8 cellular contexts compared by ENCODE assay signal in genomic region chr6:34234667-34235604, GRCh38. TPM values are rescaled to one million over a fixed set of nuclear protein-coding genes. Genes with fewer than 3 reads are reported as not detected.
DNase-seq lines count a peak whose midpoint lies in the region; ATAC-seq and TF ChIP-seq lines count a peak whose summit lies in the region.

No MANE protein-coding gene starts in this region.

- no peak for ATAC-seq in GM19023 (IDR thresholded peaks at IDR 0.05; ENCODE audit: unreplicated experiment)

- H3K36me3 Mint-ChIP-seq in HFFc6 (ENCODE audit: low read depth) = peaks cover 14% of the 10 kb centered on the region; the same call in 1 of the 2 replicates
- peaks cover 20% of the 10 kb centered on the region for H3K36me3 Mint-ChIP-seq in activated T-cell treated with anti-CD3 and anti-CD28 coated beads, Interleukin-2, amount 50 U/mL, for 24 hours (ENCODE audit: low read depth)

- peak overlapping the region; percentile 97 for H3K9ac ChIP-seq in iPS-15b (ENCODE audit: low read depth, low read length)

- DNase-seq in HFFc6 (no peak), cerebellar nuclear complex (lab: John Stamatoyannopoulos, UW) (no peak), SK-N-DZ (ENCODE audit: low spot score) (no peak), NCI-H2171 (lab: John Stamatoyannopoulos, UW) (no peak)
- peak; percentile 71 for DNase-seq in activated T-cell treated with anti-CD3 and anti-CD28 coated beads, Interleukin-2, amount 50 U/mL, for 24 hours
- DNase-seq in stimulated activated CD4-positive, alpha-beta T cell treated with anti-CD3 and anti-CD28 coated beads, Interleukin-2, amount 100 ng/mL, for 24 hours = peak; percentile 47 to 77

- H3K4me1 Mint-ChIP-seq in HFFc6 (ENCODE audit: low read depth) = peaks cover 41% of the 10 kb centered on the region
- H3K4me1 Mint-ChIP-seq in activated T-cell treated with anti-CD3 and anti-CD28 coated beads, Interleukin-2, amount 50 U/mL, for 24 hours (ENCODE audit: low read depth) = peaks cover 31% of the 10 kb centered on the region

- H3K4me3 ChIP-seq in iPS-15b (ENCODE audit: low read depth, low read length) = peak overlapping the region; percentile 52

- peaks cover 2% of the 10 kb centered on the region for H3K36me3 ChIP-seq in iPS-15b (ENCODE audit: control insufficient read depth, insufficient read depth, low read length)

- no peak for TF ChIP-seq CTCF in HFFc6 (IDR thresholded peaks at IDR 0.05)

- H3K4me3 Mint-ChIP-seq in HFFc6 = no peak overlapping the region
- H3K4me3 Mint-ChIP-seq in activated T-cell treated with anti-CD3 and anti-CD28 coated beads, Interleukin-2, amount 50 U/mL, for 24 hours = no peak overlapping the region

- peak overlapping the region; percentile 8; the same call in 1 of the 2 replicates for H3K27ac Mint-ChIP-seq in HFFc6
- peak overlapping the region; percentile 35 for H3K27ac Mint-ChIP-seq in activated T-cell treated with anti-CD3 and anti-CD28 coated beads, Interleukin-2, amount 50 U/mL, for 24 hours

- no peaks in the 10 kb centered on the region for H3K9me3 ChIP-seq in iPS-15b (ENCODE audit: control insufficient read depth, insufficient read depth, low read length)

- H3K4me1 ChIP-seq in iPS-15b (ENCODE audit: control insufficient read depth, insufficient read depth, low read length) = peaks cover 15% of the 10 kb centered on the region

- peaks cover 4% of the 10 kb centered on the region for H3K27me3 Mint-ChIP-seq in HFFc6 (ENCODE audit: insufficient read depth)
- no peaks in the 10 kb centered on the region for H3K27me3 Mint-ChIP-seq in activated T-cell treated with anti-CD3 and anti-CD28 coated beads, Interleukin-2, amount 50 U/mL, for 24 hours

- no peaks in the 10 kb centered on the region for H3K9me3 Mint-ChIP-seq in HFFc6
- H3K9me3 Mint-ChIP-seq in activated T-cell treated with anti-CD3 and anti-CD28 coated beads, Interleukin-2, amount 50 U/mL, for 24 hours = no peaks in the 10 kb centered on the region

- H3K27me3 ChIP-seq in iPS-15b (ENCODE audit: control insufficient read depth, insufficient read depth, low read length) = no peaks in the 10 kb centered on the region

RNA-seq across cellular contexts. Expression of gene HMGA1, which starts 1.7 kb away (rescaled TPM):
- 1,000 to 10,000 TPM in 4 of 6 experiments, 100 to 1,000 TPM in 2; 687 to 1,047 (median 1,018) TPM for total RNA-seq in HFFc6 (2021; fragmentation: NEBNext Ultra II Directional; extraction: Animal tissue kit (Norgen Biotek cat#: 25700))
- 218 and 250 TPM in 2 replicates for polyA plus RNA-seq in SK-N-DZ (2014; cell fraction: cytosol; rRNA removed)
- 96.7 and 121 TPM in 2 replicates for polyA plus RNA-seq in SK-N-DZ (2014; cell fraction: nucleus; rRNA removed)

RNA-seq across cellular contexts. Expression of gene SMIM29, which starts 13.9 kb away (rescaled TPM):
- total RNA-seq in HFFc6 (2021; fragmentation: NEBNext Ultra II Directional; extraction: Animal tissue kit (Norgen Biotek cat#: 25700)) = 10 to 100 TPM; 35.0 to 44.8 (median 36.9) TPM
- polyA plus RNA-seq in SK-N-DZ (2014; cell fraction: cytosol; rRNA removed) = 33.7 and 40.1 TPM in 2 replicates
- 24.7 and 25.4 TPM in 2 replicates for polyA plus RNA-seq in SK-N-DZ (2014; cell fraction: nucleus; rRNA removed)

Comparison
In these comparisons a context has a peak if more than half of its experiments do, and no peak if none do; other contexts are left out.
1. DNase-seq: peak in activated T-cell treated with anti-CD3 and anti-CD28 coated beads, Interleukin-2, amount 50 U/mL, for 24 hours (single experiment) and stimulated activated CD4-positive, alpha-beta T cell treated with anti-CD3 and anti-CD28 coated beads, Interleukin-2, amount 100 ng/mL, for 24 hours (2 of 2); none in HFFc6 (single experiment), cerebellar nuclear complex (0 of 2), SK-N-DZ (single experiment) and NCI-H2171 (single experiment).